Comparison of ENCODE assay signal across 7 cellular contexts in the genomic region with DNA sequence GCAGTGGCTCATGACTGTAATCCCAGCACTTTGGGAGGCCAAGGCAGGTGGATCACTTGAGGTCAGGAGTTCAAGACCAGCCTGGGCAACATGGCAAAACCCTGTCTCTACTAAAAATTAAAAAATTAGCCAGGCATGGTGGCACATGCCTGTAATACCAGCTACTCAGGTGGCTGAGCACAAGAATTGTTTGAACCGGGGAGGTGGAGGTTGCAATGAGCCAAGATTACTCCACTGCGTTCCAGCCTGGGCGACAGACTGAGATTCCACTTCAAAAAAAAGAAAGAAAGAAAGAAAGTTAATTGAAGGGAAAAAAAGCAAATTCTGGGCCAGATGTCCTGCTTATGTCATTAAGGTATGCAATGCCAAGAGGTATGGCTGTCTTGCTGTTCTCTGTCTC.
A peak's percentile ranks its signal among the peaks of the same experiment; 100 is the strongest.
DNase-seq lines count a peak whose midpoint lies in the region; ATAC-seq and TF ChIP-seq lines count a peak whose summit lies in the region.
"Not testable (repeated sequence)": the region's sequence is repeated elsewhere in the genome, so short reads cannot be mapped to it uniquely, and the experiment has no call there.

No MANE protein-coding gene starts in this region.

- H3K4me1 Mint-ChIP-seq in brain (peaks cover 44% of the 10 kb centered on the region), nephron (peaks cover 44% of the 10 kb centered on the region)

- peak overlapping the region; percentile 48 to 99 (median 87) for H3K27ac Mint-ChIP-seq in brain
- H3K27ac Mint-ChIP-seq in nephron: peak overlapping the region; percentile 85 to 89 (median 89)

- peaks cover 0 to 10% (median 0%) of the 10 kb centered on the region in 5 experiments for H3K9me3 Mint-ChIP-seq in brain
- H3K9me3 Mint-ChIP-seq in nephron: not testable (repeated sequence)

- not testable (repeated sequence) for H3K27me3 Mint-ChIP-seq in brain; nephron (ENCODE audit: low read depth)

- not testable (repeated sequence) for H3K9me3 ChIP-seq in esophagus muscularis mucosa, right atrium auricular region, gastrocnemius medialis, transverse colon

- H3K27me3 ChIP-seq in esophagus muscularis mucosa, right atrium auricular region, gastrocnemius medialis, transverse colon: not testable (repeated sequence)

- peak overlapping the region in 2 of 5 experiments; percentile 4 to 65 for H3K4me3 Mint-ChIP-seq in brain
- H3K4me3 Mint-ChIP-seq in nephron: peak overlapping the region in 1 of 3 experiments; percentile 19

- peak overlapping the region; percentile 73 to 100 (median 79) for H3K27ac ChIP-seq in esophagus muscularis mucosa (replicated peaks in 1 of 4)
- peak overlapping the region; percentile 59 to 72 for H3K27ac ChIP-seq in right atrium auricular region
- peak overlapping the region in 3 of 4 donors; percentile 29 to 47 (median 41) for H3K27ac ChIP-seq in gastrocnemius medialis
- H3K27ac ChIP-seq in transverse colon: peak overlapping the region; percentile 31 to 64 (median 44)

- peaks cover 50 to 77% (median 54%) of the 10 kb centered on the region in 4 donors for H3K4me1 ChIP-seq in esophagus muscularis mucosa
- peaks cover 0 to 41% of the 10 kb centered on the region in 2 donors for H3K4me1 ChIP-seq in right atrium auricular region
- H3K4me1 ChIP-seq in gastrocnemius medialis: peaks cover 11 to 36% of the 10 kb centered on the region in 2 donors
- peaks cover 10 to 31% (median 14%) of the 10 kb centered on the region in 4 donors for H3K4me1 ChIP-seq in transverse colon

- not testable (repeated sequence) for TF ChIP-seq EP300 in esophagus muscularis mucosa (IDR thresholded peaks at IDR 0.05); transverse colon (IDR thresholded peaks at IDR 0.05; ENCODE audit: low read depth)

- not testable (repeated sequence) for H3K4me3 ChIP-seq in esophagus muscularis mucosa, right atrium auricular region, gastrocnemius medialis, transverse colon

- TF ChIP-seq POLR2A in esophagus muscularis mucosa (IDR thresholded peaks at IDR 0.05; ENCODE audit: low read depth); gastrocnemius medialis (IDR thresholded peaks at IDR 0.05); transverse colon (IDR thresholded peaks at IDR 0.05): not testable (repeated sequence)

- not testable (repeated sequence) for TF ChIP-seq CTCF in brain (conservative IDR thresholded peaks at IDR 0.05); esophagus muscularis mucosa (IDR thresholded peaks at IDR 0.05); right atrium auricular region (IDR thresholded peaks at IDR 0.05); nephron (IDR thresholded peaks at IDR 0.05; ENCODE audit: unreplicated experiment in 3 of 3); gastrocnemius medialis (IDR thresholded peaks at IDR 0.05 in 4 of 5, conservative IDR thresholded peaks at IDR 0.05 in 1 of 5); transverse colon (IDR thresholded peaks at IDR 0.05)

- not testable (repeated sequence) for H3K36me3 Mint-ChIP-seq in brain; nephron (ENCODE audit: low read depth)

- intact Hi-C loops in esophagus muscularis mucosa (cut with DNase I); gastrocnemius medialis (cut with DNase I; ENCODE audit: low total_unique reads); transverse colon (cut with DNase I; ENCODE audit: low total_unique reads): not testable (repeated sequence)

- WGBS in esophagus muscularis mucosa: 62% methylated on average over 3 of the region's 3 CpGs
- WGBS in transverse colon (ENCODE audit: low coverage in 1 of 2), 2 donors: 72 to 85% methylated on average over 3 of the region's 3 CpGs

- H3K36me3 ChIP-seq in esophagus muscularis mucosa: peaks cover 9 to 32% (median 19%) of the 10 kb centered on the region in 4 donors
- H3K36me3 ChIP-seq in right atrium auricular region, gastrocnemius medialis, transverse colon: not testable (repeated sequence)

- not testable (repeated sequence) for ATAC-seq in gastrocnemius medialis

- DNase-seq in NCI-H1694 treated with DMSO at 0.1 percent for 48 hours (lab: John Stamatoyannopoulos, UW) (peak; percentile 7), right atrium auricular region (ENCODE audit: low spot score) (peak; percentile 46)
- DNase-seq in esophagus muscularis mucosa (ENCODE audit: extremely low spot score); gastrocnemius medialis; transverse colon: not testable (repeated sequence)

- in situ Hi-C loops in gastrocnemius medialis (cut with MboI; ENCODE audit: low sequenced_read_pairs in 4 of 4); transverse colon (cut with MboI; ENCODE audit: low pct_ligation_motif_present in 1 of 4, low pct_unique_long_range_greater_than_20kb in 1 of 4, low sequenced_read_pairs in 3 of 4): not testable (repeated sequence)
